ENCODE assay signal across 7 cellular contexts in the genomic region with DNA sequence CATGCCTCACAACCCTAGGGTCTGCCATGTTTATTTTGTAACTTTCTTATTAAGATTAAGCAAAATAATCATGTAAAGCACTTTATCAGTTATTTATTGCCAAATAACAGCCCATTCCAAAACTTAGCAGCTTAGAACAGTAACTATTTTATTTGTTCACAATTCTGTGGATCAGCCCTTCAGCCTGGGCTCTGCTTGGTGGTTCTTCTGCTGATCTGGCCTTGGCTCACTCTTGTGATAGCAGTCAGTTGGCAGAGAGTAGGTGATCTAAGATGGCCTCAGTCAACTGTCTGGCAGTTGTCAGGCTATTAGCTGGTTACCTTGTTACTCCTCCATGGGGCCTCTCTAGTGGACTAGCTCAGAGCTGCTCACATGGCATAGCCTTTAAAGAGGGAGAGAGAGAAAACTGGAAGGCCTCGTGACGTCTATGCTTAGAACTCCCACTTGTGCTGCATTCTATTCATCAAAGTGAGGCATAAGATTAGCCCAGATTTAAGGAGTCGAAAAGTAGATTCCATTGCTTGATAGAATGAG. TPM values are rescaled to one million over a fixed set of nuclear protein-coding genes. Genes with fewer than 3 reads are reported as not detected.
"Had no signal": no experiment of that assay in that cellular context is flagged by ENCODE, and none has a peak within 500 bp of the region (broad histone marks: within the 10 kb centered on the region; RNA-seq: fewer than 3 reads in every experiment).

No MANE protein-coding gene starts in this region.

- H3K9me3 ChIP-seq: HAP-1 had no signal

- H3K4me3 ChIP-seq: GM23248, HAP-1 had no signal

- H3K27ac ChIP-seq: GM23248 had no signal

- DNase-seq: GM23248, H7, KG1 had no signal

- ATAC-seq: HCT116 had no signal

- H2AFZ ChIP-seq: GM23248 had no signal

- H3K36me3 ChIP-seq: HAP-1 had no signal

- H3K9ac ChIP-seq: GM23248 had no signal

- FAIRE-seq: H1, HTR-8/SVneo had no signal

RNA-seq across cellular contexts. Expression of gene PLCL1, which starts 54.3 kb away (rescaled TPM):
- total RNA-seq: H1 had no signal
- polyA plus RNA-seq: H1 had no signal
